ENCODE assay signal across 13 cellular contexts in genomic region chr2:174589334-174589733, GRCh38. TPM values are rescaled to one million over a fixed set of nuclear protein-coding genes. Genes with fewer than 3 reads are reported as not detected.
DNase-seq lines count a peak whose midpoint lies in the region; ATAC-seq and TF ChIP-seq lines count a peak whose summit lies in the region.
"Had no signal": no experiment of that assay in that cellular context is flagged by ENCODE, and none has a peak within 500 bp of the region (broad histone marks: within the 10 kb centered on the region; RNA-seq: fewer than 3 reads in every experiment).

No MANE protein-coding gene starts in this region.

- H3K4me3 ChIP-seq in OCI-LY1 (ENCODE audit: low read depth, low read length, poor library complexity, severe bottlenecking): no peak overlapping the region
- H3K4me3 ChIP-seq in effector memory CD4-positive, alpha-beta T cell (ENCODE audit: insufficient read depth, low read depth, low read length, poor library complexity, severe bottlenecking): no peak overlapping the region
- H3K4me3 ChIP-seq: mucosa of descending colon, PC-9 had no signal

- H3K27ac Mint-ChIP-seq in activated T-cell treated with anti-CD3 and anti-CD28 coated beads, Interleukin-2, amount 50 U/mL, for 72 hours: peak overlapping the region; percentile 35
- H3K27ac Mint-ChIP-seq in stimulated activated naive CD8-positive, alpha-beta T cell treated with anti-CD3 and anti-CD28 coated beads, Interleukin-15, amount 100 ng/mL, for 72 hours: peak overlapping the region; percentile 88 to 97

- peaks cover 64% of the 10 kb centered on the region for H3K79me2 ChIP-seq in OCI-LY1 (ENCODE audit: insufficient read depth, low read length)

- H3K4me1 Mint-ChIP-seq in activated T-cell treated with anti-CD3 and anti-CD28 coated beads, Interleukin-2, amount 50 U/mL, for 72 hours (ENCODE audit: low read depth): peaks cover 89% of the 10 kb centered on the region
- H3K4me1 Mint-ChIP-seq in stimulated activated naive CD8-positive, alpha-beta T cell treated with anti-CD3 and anti-CD28 coated beads, Interleukin-15, amount 100 ng/mL, for 72 hours: peaks cover 94% of the 10 kb centered on the region

- no peaks in the 10 kb centered on the region for H3F3A ChIP-seq in OCI-LY1 (ENCODE audit: insufficient read depth, low read length)

- no peaks in the 10 kb centered on the region for H4K20me1 ChIP-seq in OCI-LY1 (ENCODE audit: insufficient read depth, low read length)

- no peak overlapping the region for H2AFZ ChIP-seq in OCI-LY1 (ENCODE audit: low read length)
- H2AFZ ChIP-seq: PC-9 had no signal

- no peaks in the 10 kb centered on the region for H3K9me3 ChIP-seq in OCI-LY1 (ENCODE audit: low read length)
- no peaks in the 10 kb centered on the region for H3K9me3 ChIP-seq in effector memory CD4-positive, alpha-beta T cell (ENCODE audit: control insufficient read depth, low read length)
- H3K9me3 ChIP-seq: mucosa of descending colon had no signal

- ATAC-seq in activated T-cell treated with anti-CD3 and anti-CD28 coated beads, Interleukin-2, amount 50 U/mL, for 72 hours (replicated peaks in 1 of 2): no peak
- no peak for ATAC-seq in stimulated activated naive CD8-positive, alpha-beta T cell treated with anti-CD3 and anti-CD28 coated beads, Interleukin-15, amount 100 ng/mL, for 72 hours
- ATAC-seq in HG03095 (IDR thresholded peaks at IDR 0.05; ENCODE audit: unreplicated experiment): no peak
- ATAC-seq: mucosa of descending colon had no signal

- H3K36me3 Mint-ChIP-seq in activated T-cell treated with anti-CD3 and anti-CD28 coated beads, Interleukin-2, amount 50 U/mL, for 72 hours (ENCODE audit: insufficient read depth in 2 of 2): peaks cover 5 to 24% of the 10 kb centered on the region in 2 donors

- H3K27me3 ChIP-seq in OCI-LY1 (ENCODE audit: insufficient read depth, low read length): no peaks in the 10 kb centered on the region
- H3K27me3 ChIP-seq in effector memory CD4-positive, alpha-beta T cell (replicated peaks; ENCODE audit: control insufficient read depth, insufficient read depth, low read length, poor library complexity, severe bottlenecking): no peaks in the 10 kb centered on the region

- H3K36me3 ChIP-seq in OCI-LY1 (ENCODE audit: insufficient read depth, low read length): peaks cover 47% of the 10 kb centered on the region
- peaks cover 29% of the 10 kb centered on the region for H3K36me3 ChIP-seq in effector memory CD4-positive, alpha-beta T cell (ENCODE audit: control insufficient read depth, insufficient read depth, low read length)

- DNase-seq in activated T-cell treated with anti-CD3 and anti-CD28 coated beads, Interleukin-2, amount 50 U/mL, for 72 hours: no peak
- no peak for DNase-seq in activated T-cell treated with anti-CD3 and anti-CD28 coated beads, Interleukin-2, amount 50 U/mL, for 48 hours
- DNase-seq in effector memory CD4-positive, alpha-beta T cell: no peak
- DNase-seq in stimulated activated naive CD8-positive, alpha-beta T cell treated with anti-CD3 and anti-CD28 coated beads, Interleukin-15, amount 100 ng/mL, for 72 hours: no peak
- no peak for DNase-seq in kidney glomerular epithelial cell (lab: John Stamatoyannopoulos, UW)
- DNase-seq in C1 segment of cervical spinal cord (lab: John Stamatoyannopoulos, UW): no peak
- DNase-seq: mucosa of descending colon, NCI-H2081 treated with DMSO at 0.1 percent for 48 hours, NCI-H69, PC-9 had no signal

- no peak overlapping the region for H3K4me2 ChIP-seq in OCI-LY1 (ENCODE audit: low read length)
- H3K4me2 ChIP-seq: PC-9 had no signal

- peaks cover 60% of the 10 kb centered on the region for H3K4me1 ChIP-seq in OCI-LY1 (ENCODE audit: insufficient read depth, low read length, severe bottlenecking)
- peaks cover 63% of the 10 kb centered on the region for H3K4me1 ChIP-seq in effector memory CD4-positive, alpha-beta T cell (ENCODE audit: control insufficient read depth, insufficient read depth, low read length, poor library complexity, severe bottlenecking)

- H3K27me3 Mint-ChIP-seq in activated T-cell treated with anti-CD3 and anti-CD28 coated beads, Interleukin-2, amount 50 U/mL, for 72 hours (ENCODE audit: low read depth): no peaks in the 10 kb centered on the region
- H3K27me3 Mint-ChIP-seq in stimulated activated naive CD8-positive, alpha-beta T cell treated with anti-CD3 and anti-CD28 coated beads, Interleukin-15, amount 100 ng/mL, for 72 hours: no peaks in the 10 kb centered on the region

- no peaks in the 10 kb centered on the region for H3K9me3 Mint-ChIP-seq in activated T-cell treated with anti-CD3 and anti-CD28 coated beads, Interleukin-2, amount 50 U/mL, for 72 hours
- no peaks in the 10 kb centered on the region for H3K9me3 Mint-ChIP-seq in stimulated activated naive CD8-positive, alpha-beta T cell treated with anti-CD3 and anti-CD28 coated beads, Interleukin-15, amount 100 ng/mL, for 72 hours

- peak overlapping the region; percentile 51 for H3K27ac ChIP-seq in OCI-LY1 (ENCODE audit: low read depth, low read length, poor library complexity, severe bottlenecking)
- peak overlapping the region; percentile 34 for H3K27ac ChIP-seq in effector memory CD4-positive, alpha-beta T cell (ENCODE audit: insufficient read depth, low read length, poor library complexity, severe bottlenecking)
- H3K27ac ChIP-seq: PC-9, VCaP had no signal

- H3K9ac ChIP-seq in OCI-LY1 (ENCODE audit: low read length): no peak overlapping the region

- H3K9me2 ChIP-seq in OCI-LY1 (ENCODE audit: low read depth, low read length): no peaks in the 10 kb centered on the region

- peak overlapping the region; percentile 14 to 58 for H3K4me3 Mint-ChIP-seq in activated T-cell treated with anti-CD3 and anti-CD28 coated beads, Interleukin-2, amount 50 U/mL, for 72 hours
- peak overlapping the region; percentile 59 to 77 for H3K4me3 Mint-ChIP-seq in stimulated activated naive CD8-positive, alpha-beta T cell treated with anti-CD3 and anti-CD28 coated beads, Interleukin-15, amount 100 ng/mL, for 72 hours

- TF ChIP-seq CTCF in OCI-LY1 (IDR thresholded peaks at IDR 0.05; ENCODE audit: low read length): no peak

RNA-seq across cellular contexts. Expression of gene WIPF1, which starts 8.3 kb away (rescaled TPM):
- 100 to 1,000 TPM; 198 to 237 TPM for total RNA-seq in activated T-cell treated with anti-CD3 and anti-CD28 coated beads, Interleukin-2, amount 50 U/mL, for 72 hours
